11 cellular contexts compared by ENCODE assay signal in the genomic region with DNA sequence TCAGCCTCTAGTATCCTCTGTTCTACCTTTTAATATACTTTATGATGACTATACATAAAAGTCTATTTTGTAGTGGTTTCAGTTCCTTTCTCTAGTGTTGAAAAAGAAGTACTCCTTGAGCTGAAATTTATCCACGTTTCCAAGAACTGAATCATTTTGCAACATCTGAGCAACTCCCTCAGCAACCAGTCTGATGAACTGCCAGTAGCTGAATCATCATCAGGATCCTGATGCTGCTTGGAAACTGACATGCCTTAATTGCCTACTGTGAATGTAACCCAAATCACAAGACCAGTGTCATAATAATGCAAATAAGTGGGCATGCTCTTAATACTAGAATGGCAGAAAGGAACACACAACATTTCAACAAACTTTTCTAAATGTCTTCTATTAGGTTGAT.
A peak's percentile ranks its signal among the peaks of the same experiment; 100 is the strongest.
DNase-seq lines count a peak whose midpoint lies in the region; ATAC-seq and TF ChIP-seq lines count a peak whose summit lies in the region.
"Had no signal": no experiment of that assay in that cellular context is flagged by ENCODE, and none has a peak within 500 bp of the region (broad histone marks: within the 10 kb centered on the region; RNA-seq: fewer than 3 reads in every experiment).

No MANE protein-coding gene starts in this region.

- H3K27ac ChIP-seq in lung (ENCODE audit: low read depth in 1 of 2, low read length in 1 of 2) = no peak overlapping the region

- H3K9me3 ChIP-seq in lung (ENCODE audit: control insufficient read depth in 2 of 2, insufficient read depth in 1 of 2, low read length in 1 of 2) = no peaks in the 10 kb centered on the region

- ATAC-seq in lung (ENCODE audit: insufficient read depth, low FRiP score) = peak; percentile 45
- no peak for ATAC-seq in HG03135 (IDR thresholded peaks at IDR 0.05; ENCODE audit: unreplicated experiment)
- no peak for ATAC-seq in stimulated activated effector memory CD8-positive, alpha-beta T cell treated with anti-CD3 and anti-CD28 coated beads, Interleukin-12 subunit alpha, Interleukin-12 subunit beta, amount 100 ng/mL, for 72 hours

- DNase-seq in EH (ENCODE audit: low read depth) = peak; percentile 77
- DNase-seq in NCI-H446 treated with DMSO at 0.1 percent for 48 hours (lab: John Stamatoyannopoulos, UW) = peak; percentile 85
- peak; percentile 71 for DNase-seq in choroid plexus epithelial cell (ENCODE audit: low read depth)
- DNase-seq in lung (ENCODE audit: low spot score) = peak; percentile 33
- DNase-seq in activated naive CD4-positive, alpha-beta T cell treated with Interleukin-2 at 50 U/mL for 16 hours = no peak
- DNase-seq in stimulated activated effector memory CD8-positive, alpha-beta T cell treated with anti-CD3 and anti-CD28 coated beads, Interleukin-12 subunit alpha, Interleukin-12 subunit beta, amount 100 ng/mL, for 72 hours (ENCODE audit: low spot score in 2 of 2) = no peak
- no peak for DNase-seq in NCI-H82 (lab: John Stamatoyannopoulos, UW)
- DNase-seq: effector memory CD4-positive, alpha-beta T cell; NCI-H526 had no signal

- TF ChIP-seq CTCF in choroid plexus epithelial cell (conservative IDR thresholded peaks at IDR 0.05; ENCODE audit: low read depth, low read length) (no peak), lung (IDR thresholded peaks at IDR 0.05; ENCODE audit: control extremely low read depth, extremely low read depth) (no peak)

- no peaks in the 10 kb centered on the region for H3K4me1 ChIP-seq in lung (ENCODE audit: control insufficient read depth in 2 of 2, insufficient read depth in 2 of 2, low read length in 2 of 2)

- no peak overlapping the region for H3K4me3 Mint-ChIP-seq in stimulated activated effector memory CD8-positive, alpha-beta T cell treated with anti-CD3 and anti-CD28 coated beads, Interleukin-12 subunit alpha, Interleukin-12 subunit beta, amount 100 ng/mL, for 72 hours
- H3K4me3 Mint-ChIP-seq: stimulated activated naive CD8-positive, alpha-beta T cell treated with anti-CD3 and anti-CD28 coated beads, Interleukin-15, Interleukin-2, amounts not matched to agents 100 ng/mL and 50 ng/mL, for 24 hours had no signal

- no peak overlapping the region for H3K27ac Mint-ChIP-seq in stimulated activated effector memory CD8-positive, alpha-beta T cell treated with anti-CD3 and anti-CD28 coated beads, Interleukin-12 subunit alpha, Interleukin-12 subunit beta, amount 100 ng/mL, for 72 hours
- H3K27ac Mint-ChIP-seq: stimulated activated naive CD8-positive, alpha-beta T cell treated with anti-CD3 and anti-CD28 coated beads, Interleukin-15, Interleukin-2, amounts not matched to agents 100 ng/mL and 50 ng/mL, for 24 hours had no signal

- no peaks in the 10 kb centered on the region for H3K4me1 Mint-ChIP-seq in stimulated activated effector memory CD8-positive, alpha-beta T cell treated with anti-CD3 and anti-CD28 coated beads, Interleukin-12 subunit alpha, Interleukin-12 subunit beta, amount 100 ng/mL, for 72 hours

- no peaks in the 10 kb centered on the region for H3K36me3 Mint-ChIP-seq in stimulated activated effector memory CD8-positive, alpha-beta T cell treated with anti-CD3 and anti-CD28 coated beads, Interleukin-12 subunit alpha, Interleukin-12 subunit beta, amount 100 ng/mL, for 72 hours

- 23 to 35% methylated on average over 1 of the region's 1 CpG for WGBS in lung, 2 donors

- no peaks in the 10 kb centered on the region for H3K27me3 ChIP-seq in lung (ENCODE audit: control insufficient read depth, insufficient read depth)

- no peak overlapping the region for H3K4me3 ChIP-seq in choroid plexus epithelial cell (ENCODE audit: low read depth, low read length)
- H3K4me3 ChIP-seq in lung = no peak overlapping the region

- H3K36me3 ChIP-seq in lung (ENCODE audit: control insufficient read depth in 2 of 2, insufficient read depth in 2 of 2, low read length in 2 of 2) = no peaks in the 10 kb centered on the region

- peaks cover 16% of the 10 kb centered on the region for H3K9me3 Mint-ChIP-seq in stimulated activated effector memory CD8-positive, alpha-beta T cell treated with anti-CD3 and anti-CD28 coated beads, Interleukin-12 subunit alpha, Interleukin-12 subunit beta, amount 100 ng/mL, for 72 hours
- H3K9me3 Mint-ChIP-seq: stimulated activated naive CD8-positive, alpha-beta T cell treated with anti-CD3 and anti-CD28 coated beads, Interleukin-15, Interleukin-2, amounts not matched to agents 100 ng/mL and 50 ng/mL, for 24 hours had no signal

Comparison
In these comparisons a context has a peak if more than half of its experiments do, and no peak if none do; other contexts are left out.
1. DNase-seq: peak in EH (single experiment), NCI-H446 treated with DMSO at 0.1 percent for 48 hours (single experiment), choroid plexus epithelial cell (single experiment) and lung (single experiment); none in activated naive CD4-positive, alpha-beta T cell treated with Interleukin-2 at 50 U/mL for 16 hours (single experiment), stimulated activated effector memory CD8-positive, alpha-beta T cell treated with anti-CD3 and anti-CD28 coated beads, Interleukin-12 subunit alpha, Interleukin-12 subunit beta, amount 100 ng/mL, for 72 hours (0 of 2) and NCI-H82 (single experiment).